1 cellular context compared by ENCODE assay signal in genomic region chr1:8816831-8817412, GRCh38.
TF ChIP-seq lines count a peak whose summit lies in the region.

No MANE protein-coding gene starts in this region.

TF ChIP-seq in K562, 482 proteins besides CTCF, POLR2A, EP300 and RAD21 (continued from another document and continues in another):
- TF ChIP-seq ZNF280B (CRISPR knock-in tag; IDR thresholded peaks at IDR 0.05): no peak
- no peak for TF ChIP-seq ZNF165 (CRISPR knock-in tag; IDR thresholded peaks at IDR 0.05; ENCODE audit: borderline replicate concordance)
- TF ChIP-seq NFATC3 (IDR thresholded peaks at IDR 0.05): no peak
- TF ChIP-seq, protein P1, sequence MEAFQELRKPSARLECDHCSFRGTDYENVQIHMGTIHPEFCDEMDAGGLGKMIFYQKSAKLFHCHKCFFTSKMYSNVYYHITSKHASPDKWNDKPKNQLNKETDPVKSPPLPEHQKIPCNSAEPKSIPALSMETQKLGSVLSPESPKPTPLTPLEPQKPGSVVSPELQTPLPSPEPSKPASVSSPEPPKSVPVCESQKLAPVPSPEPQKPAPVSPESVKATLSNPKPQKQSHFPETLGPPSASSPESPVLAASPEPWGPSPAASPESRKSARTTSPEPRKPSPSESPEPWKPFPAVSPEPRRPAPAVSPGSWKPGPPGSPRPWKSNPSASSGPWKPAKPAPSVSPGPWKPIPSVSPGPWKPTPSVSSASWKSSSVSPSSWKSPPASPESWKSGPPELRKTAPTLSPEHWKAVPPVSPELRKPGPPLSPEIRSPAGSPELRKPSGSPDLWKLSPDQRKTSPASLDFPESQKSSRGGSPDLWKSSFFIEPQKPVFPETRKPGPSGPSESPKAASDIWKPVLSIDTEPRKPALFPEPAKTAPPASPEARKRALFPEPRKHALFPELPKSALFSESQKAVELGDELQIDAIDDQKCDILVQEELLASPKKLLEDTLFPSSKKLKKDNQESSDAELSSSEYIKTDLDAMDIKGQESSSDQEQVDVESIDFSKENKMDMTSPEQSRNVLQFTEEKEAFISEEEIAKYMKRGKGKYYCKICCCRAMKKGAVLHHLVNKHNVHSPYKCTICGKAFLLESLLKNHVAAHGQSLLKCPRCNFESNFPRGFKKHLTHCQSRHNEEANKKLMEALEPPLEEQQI (IDR thresholded peaks at IDR 0.05): no peak
- TF ChIP-seq ZBTB40 (IDR thresholded peaks at IDR 0.05): no peak
- TF ChIP-seq ZBTB40 (CRISPR knock-in tag; IDR thresholded peaks at IDR 0.05): 0 out of 2 replicates have a peak, but pooled peaks have one; percentile 13
- TF ChIP-seq ZNF551 (CRISPR knock-in tag; IDR thresholded peaks at IDR 0.05): no peak
- TF ChIP-seq MTA1 (IDR thresholded peaks at IDR 0.05; ENCODE audit: borderline replicate concordance): no peak
- no peak for TF ChIP-seq CAMTA2 (CRISPR knock-in tag; conservative IDR thresholded peaks at IDR 0.05)
- no peak for TF ChIP-seq ZKSCAN3 (CRISPR knock-in tag; IDR thresholded peaks at IDR 0.05)
- TF ChIP-seq, protein P2, sequence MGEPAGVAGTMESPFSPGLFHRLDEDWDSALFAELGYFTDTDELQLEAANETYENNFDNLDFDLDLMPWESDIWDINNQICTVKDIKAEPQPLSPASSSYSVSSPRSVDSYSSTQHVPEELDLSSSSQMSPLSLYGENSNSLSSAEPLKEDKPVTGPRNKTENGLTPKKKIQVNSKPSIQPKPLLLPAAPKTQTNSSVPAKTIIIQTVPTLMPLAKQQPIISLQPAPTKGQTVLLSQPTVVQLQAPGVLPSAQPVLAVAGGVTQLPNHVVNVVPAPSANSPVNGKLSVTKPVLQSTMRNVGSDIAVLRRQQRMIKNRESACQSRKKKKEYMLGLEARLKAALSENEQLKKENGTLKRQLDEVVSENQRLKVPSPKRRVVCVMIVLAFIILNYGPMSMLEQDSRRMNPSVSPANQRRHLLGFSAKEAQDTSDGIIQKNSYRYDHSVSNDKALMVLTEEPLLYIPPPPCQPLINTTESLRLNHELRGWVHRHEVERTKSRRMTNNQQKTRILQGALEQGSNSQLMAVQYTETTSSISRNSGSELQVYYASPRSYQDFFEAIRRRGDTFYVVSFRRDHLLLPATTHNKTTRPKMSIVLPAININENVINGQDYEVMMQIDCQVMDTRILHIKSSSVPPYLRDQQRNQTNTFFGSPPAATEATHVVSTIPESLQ (CRISPR knock-in tag; IDR thresholded peaks at IDR 0.05): no peak
- TF ChIP-seq, protein P3, sequence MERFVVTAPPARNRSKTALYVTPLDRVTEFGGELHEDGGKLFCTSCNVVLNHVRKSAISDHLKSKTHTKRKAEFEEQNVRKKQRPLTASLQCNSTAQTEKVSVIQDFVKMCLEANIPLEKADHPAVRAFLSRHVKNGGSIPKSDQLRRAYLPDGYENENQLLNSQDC (CRISPR knock-in tag; IDR thresholded peaks at IDR 0.05): no peak
- no peak for TF ChIP-seq DLX4 (CRISPR knock-in tag; IDR thresholded peaks at IDR 0.05)
- TF ChIP-seq FOXA1 (IDR thresholded peaks at IDR 0.05; ENCODE audit: borderline replicate concordance): no peak
- TF ChIP-seq ARID2 (IDR thresholded peaks at IDR 0.05): no peak
- TF ChIP-seq ATF1 (CRISPR knock-in tag; IDR thresholded peaks at IDR 0.05): no peak
- TF ChIP-seq ATF1 (tag; IDR thresholded peaks at IDR 0.05): no peak
- no peak for TF ChIP-seq MEIS2 (IDR thresholded peaks at IDR 0.05; ENCODE audit: partially characterized antibody)
- TF ChIP-seq, protein P4, sequence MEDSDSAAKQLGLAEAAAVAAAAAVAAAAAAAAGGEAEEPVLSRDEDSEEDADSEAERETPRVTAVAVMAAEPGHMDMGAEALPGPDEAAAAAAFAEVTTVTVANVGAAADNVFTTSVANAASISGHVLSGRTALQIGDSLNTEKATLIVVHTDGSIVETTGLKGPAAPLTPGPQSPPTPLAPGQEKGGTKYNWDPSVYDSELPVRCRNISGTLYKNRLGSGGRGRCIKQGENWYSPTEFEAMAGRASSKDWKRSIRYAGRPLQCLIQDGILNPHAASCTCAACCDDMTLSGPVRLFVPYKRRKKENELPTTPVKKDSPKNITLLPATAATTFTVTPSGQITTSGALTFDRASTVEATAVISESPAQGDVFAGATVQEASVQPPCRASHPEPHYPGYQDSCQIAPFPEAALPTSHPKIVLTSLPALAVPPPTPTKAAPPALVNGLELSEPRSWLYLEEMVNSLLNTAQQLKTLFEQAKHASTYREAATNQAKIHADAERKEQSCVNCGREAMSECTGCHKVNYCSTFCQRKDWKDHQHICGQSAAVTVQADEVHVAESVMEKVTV (CRISPR knock-in tag; IDR thresholded peaks at IDR 0.05): no peak
- TF ChIP-seq TEAD4 (IDR thresholded peaks at IDR 0.05; ENCODE audit: low read length): no peak; the same call in 1 of the 2 replicates
- TF ChIP-seq TEAD4 (CRISPR knock-in tag; IDR thresholded peaks at IDR 0.05; ENCODE audit: borderline replicate concordance): peak; percentile 38; the same call in 1 of the 2 replicates
- TF ChIP-seq, protein P5, sequence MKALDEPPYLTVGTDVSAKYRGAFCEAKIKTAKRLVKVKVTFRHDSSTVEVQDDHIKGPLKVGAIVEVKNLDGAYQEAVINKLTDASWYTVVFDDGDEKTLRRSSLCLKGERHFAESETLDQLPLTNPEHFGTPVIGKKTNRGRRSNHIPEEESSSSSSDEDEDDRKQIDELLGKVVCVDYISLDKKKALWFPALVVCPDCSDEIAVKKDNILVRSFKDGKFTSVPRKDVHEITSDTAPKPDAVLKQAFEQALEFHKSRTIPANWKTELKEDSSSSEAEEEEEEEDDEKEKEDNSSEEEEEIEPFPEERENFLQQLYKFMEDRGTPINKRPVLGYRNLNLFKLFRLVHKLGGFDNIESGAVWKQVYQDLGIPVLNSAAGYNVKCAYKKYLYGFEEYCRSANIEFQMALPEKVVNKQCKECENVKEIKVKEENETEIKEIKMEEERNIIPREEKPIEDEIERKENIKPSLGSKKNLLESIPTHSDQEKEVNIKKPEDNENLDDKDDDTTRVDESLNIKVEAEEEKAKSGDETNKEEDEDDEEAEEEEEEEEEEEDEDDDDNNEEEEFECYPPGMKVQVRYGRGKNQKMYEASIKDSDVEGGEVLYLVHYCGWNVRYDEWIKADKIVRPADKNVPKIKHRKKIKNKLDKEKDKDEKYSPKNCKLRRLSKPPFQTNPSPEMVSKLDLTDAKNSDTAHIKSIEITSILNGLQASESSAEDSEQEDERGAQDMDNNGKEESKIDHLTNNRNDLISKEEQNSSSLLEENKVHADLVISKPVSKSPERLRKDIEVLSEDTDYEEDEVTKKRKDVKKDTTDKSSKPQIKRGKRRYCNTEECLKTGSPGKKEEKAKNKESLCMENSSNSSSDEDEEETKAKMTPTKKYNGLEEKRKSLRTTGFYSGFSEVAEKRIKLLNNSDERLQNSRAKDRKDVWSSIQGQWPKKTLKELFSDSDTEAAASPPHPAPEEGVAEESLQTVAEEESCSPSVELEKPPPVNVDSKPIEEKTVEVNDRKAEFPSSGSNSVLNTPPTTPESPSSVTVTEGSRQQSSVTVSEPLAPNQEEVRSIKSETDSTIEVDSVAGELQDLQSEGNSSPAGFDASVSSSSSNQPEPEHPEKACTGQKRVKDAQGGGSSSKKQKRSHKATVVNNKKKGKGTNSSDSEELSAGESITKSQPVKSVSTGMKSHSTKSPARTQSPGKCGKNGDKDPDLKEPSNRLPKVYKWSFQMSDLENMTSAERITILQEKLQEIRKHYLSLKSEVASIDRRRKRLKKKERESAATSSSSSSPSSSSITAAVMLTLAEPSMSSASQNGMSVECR (CRISPR knock-in tag; IDR thresholded peaks at IDR 0.05): peak; percentile 53
- TF ChIP-seq MTA2 (IDR thresholded peaks at IDR 0.05; ENCODE audit: low read depth): no peak
- no peak for TF ChIP-seq ZNF23 (CRISPR knock-in tag; IDR thresholded peaks at IDR 0.05)
- no peak for TF ChIP-seq ZNF830 (CRISPR knock-in tag; IDR thresholded peaks at IDR 0.05)
- TF ChIP-seq IRF2 (CRISPR knock-in tag; IDR thresholded peaks at IDR 0.05): no peak
- TF ChIP-seq ZSCAN32 (CRISPR knock-in tag; IDR thresholded peaks at IDR 0.05): no peak
- TF ChIP-seq LCOR (CRISPR knock-in tag; IDR thresholded peaks at IDR 0.05): 0 out of 2 replicates have a peak, but pooled peaks have one; percentile 7
- no peak for TF ChIP-seq RFX1 (IDR thresholded peaks at IDR 0.05)
- TF ChIP-seq MXI1 (IDR thresholded peaks at IDR 0.05; ENCODE audit: low read depth, low read length): no peak
- no peak for TF ChIP-seq ESRRA (IDR thresholded peaks at IDR 0.05; ENCODE audit: borderline replicate concordance, low read depth)
- TF ChIP-seq, protein P6, sequence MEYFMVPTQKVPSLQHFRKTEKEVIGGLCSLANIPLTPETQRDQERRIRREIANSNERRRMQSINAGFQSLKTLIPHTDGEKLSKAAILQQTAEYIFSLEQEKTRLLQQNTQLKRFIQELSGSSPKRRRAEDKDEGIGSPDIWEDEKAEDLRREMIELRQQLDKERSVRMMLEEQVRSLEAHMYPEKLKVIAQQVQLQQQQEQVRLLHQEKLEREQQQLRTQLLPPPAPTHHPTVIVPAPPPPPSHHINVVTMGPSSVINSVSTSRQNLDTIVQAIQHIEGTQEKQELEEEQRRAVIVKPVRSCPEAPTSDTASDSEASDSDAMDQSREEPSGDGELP (CRISPR knock-in tag; IDR thresholded peaks at IDR 0.05; ENCODE audit: borderline replicate concordance): 0 out of 2 replicates have a peak, but pooled peaks have one; percentile 27
- TF ChIP-seq ZNF696 (CRISPR knock-in tag; conservative IDR thresholded peaks at IDR 0.05): no peak
- no peak for TF ChIP-seq FOXK2 (conservative IDR thresholded peaks at IDR 0.05 in 1 of 2, IDR thresholded peaks at IDR 0.05 in 1 of 2; ENCODE audit: low read depth in 2 of 2)
- TF ChIP-seq RBM25 (IDR thresholded peaks at IDR 0.05; ENCODE audit: low read depth, low read length, severe bottlenecking): no peak
